In genomic region chr1:41662061-41662655, GRCh38 we compare ENCODE assay signal across 1 cellular context.
TF ChIP-seq lines count a peak whose summit lies in the region.

No MANE protein-coding gene starts in this region.

TF ChIP-seq in HEK293, 187 proteins besides CTCF, POLR2A, EP300 and RAD21 (continued from another document):
- no peak for TF ChIP-seq ZBTB44 (tag by site-specific recombination; IDR thresholded peaks at IDR 0.05)
- TF ChIP-seq ZNF394 (tag by site-specific recombination; IDR thresholded peaks at IDR 0.05; ENCODE audit: borderline replicate concordance) = no peak
